9 cellular contexts compared by ENCODE assay signal in genomic region chr10:132319853-132320669, GRCh38. TPM values are rescaled to one million over a fixed set of nuclear protein-coding genes. Genes with fewer than 3 reads are reported as not detected.
DNase-seq lines count a peak whose midpoint lies in the region; ATAC-seq and TF ChIP-seq lines count a peak whose summit lies in the region.
"Had no signal": no experiment of that assay in that cellular context is flagged by ENCODE, and none has a peak within 500 bp of the region (broad histone marks: within the 10 kb centered on the region; RNA-seq: fewer than 3 reads in every experiment).

No MANE protein-coding gene starts in this region.

- H3K27ac ChIP-seq in SK-N-SH (ENCODE audit: low read depth in 2 of 2, low read length in 1 of 2) = peak overlapping the region in 1 of 2 experiments; percentile 64; a peak in 2 of 4 replicates

- no peak overlapping the region; the same call in 1 of the 2 replicates for H3K9ac ChIP-seq in SK-N-SH

- H3K27me3 Mint-ChIP-seq in Calu3 (ENCODE audit: unreplicated experiment) = no peaks in the 10 kb centered on the region
- H3K27me3 Mint-ChIP-seq in stimulated activated memory B cell treated with anti-CD40 and anti-IgM and Interleukin-4, amounts not matched to agents 10 μg/mL and 1 μg/mL and 100 μg/mL, for 72 hours = no peaks in the 10 kb centered on the region
- H3K27me3 Mint-ChIP-seq: memory B cell had no signal

- H3K4me1 Mint-ChIP-seq in Calu3 (ENCODE audit: low read depth, unreplicated experiment) = peaks cover 38% of the 10 kb centered on the region
- H3K4me1 Mint-ChIP-seq in stimulated activated memory B cell treated with anti-CD40 and anti-IgM and Interleukin-4, amounts not matched to agents 10 μg/mL and 1 μg/mL and 100 μg/mL, for 72 hours = peaks cover 15% of the 10 kb centered on the region

- H3K4me3 Mint-ChIP-seq in Calu3 (ENCODE audit: low read depth, unreplicated experiment) = peak overlapping the region; percentile 19
- no peak overlapping the region for H3K4me3 Mint-ChIP-seq in stimulated activated memory B cell treated with anti-CD40 and anti-IgM and Interleukin-4, amounts not matched to agents 10 μg/mL and 1 μg/mL and 100 μg/mL, for 72 hours
- H3K4me3 Mint-ChIP-seq: memory B cell had no signal

- peaks cover 14% of the 10 kb centered on the region for H3K79me2 ChIP-seq in SK-N-SH (ENCODE audit: insufficient read depth)

- H3K36me3 Mint-ChIP-seq in Calu3 (ENCODE audit: insufficient read depth, unreplicated experiment) = peaks cover 9% of the 10 kb centered on the region
- peaks cover 20% of the 10 kb centered on the region for H3K36me3 Mint-ChIP-seq in stimulated activated memory B cell treated with anti-CD40 and anti-IgM and Interleukin-4, amounts not matched to agents 10 μg/mL and 1 μg/mL and 100 μg/mL, for 72 hours

- H3K4me3 ChIP-seq in SK-N-SH (ENCODE audit: low read depth in 2 of 2, low read length in 1 of 2) = no peak overlapping the region; a peak in 1 of 4 replicates

- H3K27me3 ChIP-seq in SK-N-SH (ENCODE audit: insufficient read depth) = no peaks in the 10 kb centered on the region

- 53% methylated on average over 15 of the region's 15 CpGs for WGBS in SK-N-SH (ENCODE audit: low lambda C conversion rate)

- intact Hi-C loops in Calu3 (cut with micrococcal nuclease; ENCODE audit: unreplicated experiment) = no loop called here

- H4K20me1 ChIP-seq in SK-N-SH (ENCODE audit: insufficient read depth) = no peaks in the 10 kb centered on the region

- H3K9me3 Mint-ChIP-seq in Calu3 (ENCODE audit: low read depth, unreplicated experiment) = no peaks in the 10 kb centered on the region
- H3K9me3 Mint-ChIP-seq in stimulated activated memory B cell treated with anti-CD40 and anti-IgM and Interleukin-4, amounts not matched to agents 10 μg/mL and 1 μg/mL and 100 μg/mL, for 72 hours = no peaks in the 10 kb centered on the region
- H3K9me3 Mint-ChIP-seq: memory B cell had no signal

- DNase-seq in Calu3 (peak; percentile 49), SK-N-SH (no peak), fibroblast of gingiva (ENCODE audit: low read depth) (peak; percentile 84), foreskin melanocyte (no peak), NCI-H2171 (lab: John Stamatoyannopoulos, UW) (no peak)

- no TSS peak for BruUV-seq in Calu3 (replicated peaks; lab: Mats Ljungman, UMichigan)

- peak overlapping the region; percentile 61; the same call in 1 of the 2 replicates for H2AFZ ChIP-seq in SK-N-SH (ENCODE audit: low read depth)

- H3K9me3 ChIP-seq in SK-N-SH = no peaks in the 10 kb centered on the region

- POLR2A ChIA-PET in SK-N-SH (lab: Yijun Ruan, JAX) = no interaction called here

- H3K4me1 ChIP-seq in SK-N-SH (ENCODE audit: control insufficient read depth in 1 of 2, insufficient read depth in 2 of 2, low read depth in 1 of 2, low read length in 1 of 2) = peaks cover 0 to 17% of the 10 kb centered on the region in 2 experiments; a peak in 3 of 4 replicates

- H3F3A ChIP-seq in SK-N-SH (replicated peaks; ENCODE audit: insufficient read depth) = peaks cover 23% of the 10 kb centered on the region

- TF ChIP-seq RAD21 in SK-N-SH (IDR thresholded peaks at IDR 0.05; ENCODE audit: low read length) = no peak

- H3K4me2 ChIP-seq in SK-N-SH = peak overlapping the region; percentile 52; the same call in 1 of the 2 replicates

- H3K36me3 ChIP-seq in SK-N-SH (replicated peaks in 1 of 2; ENCODE audit: control insufficient read depth in 1 of 2, insufficient read depth in 2 of 2, low read length in 1 of 2) = peaks cover 0 to 4% of the 10 kb centered on the region in 2 experiments

- CTCF ChIA-PET in Calu3 (lab: Charles Lee) = interaction anchor here (1.0 kb wide), 1 partner anchor 12 kb away, joined by 3 read pairs; the partner anchor contains the start of gene STK32C
- CTCF ChIA-PET in SK-N-SH (lab: Yijun Ruan, JAX) = no interaction called here

- peak overlapping the region; percentile 78 for H3K27ac Mint-ChIP-seq in Calu3 (ENCODE audit: unreplicated experiment)
- H3K27ac Mint-ChIP-seq in stimulated activated memory B cell treated with anti-CD40 and anti-IgM and Interleukin-4, amounts not matched to agents 10 μg/mL and 1 μg/mL and 100 μg/mL, for 72 hours = peak overlapping the region; percentile 38
- H3K27ac Mint-ChIP-seq: memory B cell had no signal

- TF ChIP-seq CTCF in Calu3 (IDR thresholded peaks at IDR 0.05; ENCODE audit: unreplicated experiment) = no peak
- TF ChIP-seq CTCF in SK-N-SH (IDR thresholded peaks at IDR 0.05) = no peak

- no peaks in the 10 kb centered on the region for H3K9me2 ChIP-seq in SK-N-SH

- no peak for TF ChIP-seq EP300 in SK-N-SH (IDR thresholded peaks at IDR 0.05; ENCODE audit: borderline replicate concordance in 1 of 2, low read depth in 1 of 2, low read length in 1 of 2)

- peak; percentile 92 for ATAC-seq in GM19324 (IDR thresholded peaks at IDR 0.05; ENCODE audit: low FRiP score, unreplicated experiment)
- peak; percentile 96 for ATAC-seq in HG03103 (IDR thresholded peaks at IDR 0.05; ENCODE audit: low read depth, unreplicated experiment)
- ATAC-seq in stimulated activated memory B cell treated with anti-CD40 and anti-IgM and Interleukin-4, amounts not matched to agents 10 μg/mL and 1 μg/mL and 100 μg/mL, for 72 hours = peak; percentile 94

TF ChIP-seq in SK-N-SH, 30 proteins besides CTCF, POLR2A, EP300 and RAD21 (continues in another document):
- TF ChIP-seq FOSL2 (IDR thresholded peaks at IDR 0.05; ENCODE audit: borderline replicate concordance, low read depth) (peak; percentile 70), TEAD4 (IDR thresholded peaks at IDR 0.05; ENCODE audit: borderline replicate concordance, insufficient read depth) (no peak), RCOR1 (IDR thresholded peaks at IDR 0.05; ENCODE audit: low read length) (no peak), TCF12 (IDR thresholded peaks at IDR 0.05) (no peak; the same call in 1 of the 2 replicates), TAF1 (IDR thresholded peaks at IDR 0.05; ENCODE audit: borderline replicate concordance, low read depth, low read length) (no peak), YY1 (IDR thresholded peaks at IDR 0.05; ENCODE audit: low read depth) (no peak), POLR2AphosphoS5 (IDR thresholded peaks at IDR 0.05; ENCODE audit: low read depth, low read length) (0 out of 2 replicates have a peak, but pooled peaks have one; percentile 21), NFIC (IDR thresholded peaks at IDR 0.05; ENCODE audit: borderline replicate concordance) (no peak), SIN3A (IDR thresholded peaks at IDR 0.05; ENCODE audit: borderline replicate concordance, low read depth, low read length) (no peak), FOXJ3 (CRISPR knock-in tag; IDR thresholded peaks at IDR 0.05) (no peak), ELF1 (IDR thresholded peaks at IDR 0.05) (peak; percentile 57), RFX5 (IDR thresholded peaks at IDR 0.05; ENCODE audit: low read length) (no peak), EZH2phosphoT487 (IDR thresholded peaks at IDR 0.05; ENCODE audit: borderline replicate concordance, low read depth) (no peak), FOXM1 (IDR thresholded peaks at IDR 0.05; ENCODE audit: low read depth) (no peak)
- TF ChIP-seq, protein P1, sequence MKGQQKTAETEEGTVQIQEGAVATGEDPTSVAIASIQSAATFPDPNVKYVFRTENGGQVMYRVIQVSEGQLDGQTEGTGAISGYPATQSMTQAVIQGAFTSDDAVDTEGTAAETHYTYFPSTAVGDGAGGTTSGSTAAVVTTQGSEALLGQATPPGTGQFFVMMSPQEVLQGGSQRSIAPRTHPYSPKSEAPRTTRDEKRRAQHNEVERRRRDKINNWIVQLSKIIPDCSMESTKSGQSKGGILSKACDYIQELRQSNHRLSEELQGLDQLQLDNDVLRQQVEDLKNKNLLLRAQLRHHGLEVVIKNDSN (IDR thresholded peaks at IDR 0.05; ENCODE audit: borderline replicate concordance, low read depth) = no peak
- TF ChIP-seq, protein P2, sequence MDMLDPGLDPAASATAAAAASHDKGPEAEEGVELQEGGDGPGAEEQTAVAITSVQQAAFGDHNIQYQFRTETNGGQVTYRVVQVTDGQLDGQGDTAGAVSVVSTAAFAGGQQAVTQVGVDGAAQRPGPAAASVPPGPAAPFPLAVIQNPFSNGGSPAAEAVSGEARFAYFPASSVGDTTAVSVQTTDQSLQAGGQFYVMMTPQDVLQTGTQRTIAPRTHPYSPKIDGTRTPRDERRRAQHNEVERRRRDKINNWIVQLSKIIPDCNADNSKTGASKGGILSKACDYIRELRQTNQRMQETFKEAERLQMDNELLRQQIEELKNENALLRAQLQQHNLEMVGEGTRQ (IDR thresholded peaks at IDR 0.05; ENCODE audit: borderline replicate concordance, low read depth, low read length) = no peak
- TF ChIP-seq, protein P3, sequence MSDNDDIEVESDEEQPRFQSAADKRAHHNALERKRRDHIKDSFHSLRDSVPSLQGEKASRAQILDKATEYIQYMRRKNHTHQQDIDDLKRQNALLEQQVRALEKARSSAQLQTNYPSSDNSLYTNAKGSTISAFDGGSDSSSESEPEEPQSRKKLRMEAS (IDR thresholded peaks at IDR 0.05; ENCODE audit: low read depth) = peak; percentile 53; the same call in 1 of the 2 replicates
- TF ChIP-seq, protein P4, sequence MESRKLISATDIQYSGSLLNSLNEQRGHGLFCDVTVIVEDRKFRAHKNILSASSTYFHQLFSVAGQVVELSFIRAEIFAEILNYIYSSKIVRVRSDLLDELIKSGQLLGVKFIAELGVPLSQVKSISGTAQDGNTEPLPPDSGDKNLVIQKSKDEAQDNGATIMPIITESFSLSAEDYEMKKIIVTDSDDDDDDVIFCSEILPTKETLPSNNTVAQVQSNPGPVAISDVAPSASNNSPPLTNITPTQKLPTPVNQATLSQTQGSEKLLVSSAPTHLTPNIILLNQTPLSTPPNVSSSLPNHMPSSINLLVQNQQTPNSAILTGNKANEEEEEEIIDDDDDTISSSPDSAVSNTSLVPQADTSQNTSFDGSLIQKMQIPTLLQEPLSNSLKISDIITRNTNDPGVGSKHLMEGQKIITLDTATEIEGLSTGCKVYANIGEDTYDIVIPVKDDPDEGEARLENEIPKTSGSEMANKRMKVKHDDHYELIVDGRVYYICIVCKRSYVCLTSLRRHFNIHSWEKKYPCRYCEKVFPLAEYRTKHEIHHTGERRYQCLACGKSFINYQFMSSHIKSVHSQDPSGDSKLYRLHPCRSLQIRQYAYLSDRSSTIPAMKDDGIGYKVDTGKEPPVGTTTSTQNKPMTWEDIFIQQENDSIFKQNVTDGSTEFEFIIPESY (IDR thresholded peaks at IDR 0.05; ENCODE audit: borderline replicate concordance, low read depth) = no peak

RNA-seq across cellular contexts. Expression of gene LRRC27, which starts 11.9 kb away (rescaled TPM):
- 4.6 and 5.0 TPM in 2 replicates for total RNA-seq in Calu3 (2022)
- 10.0 and 11.2 TPM in 2 replicates for polyA plus RNA-seq in SK-N-SH (2012; rRNA removed)
- polyA plus RNA-seq in SK-N-SH (2012; cell fraction: cytosol; rRNA removed) = 7.4 and 7.6 TPM in 2 replicates
- polyA plus RNA-seq in SK-N-SH (2012; cell fraction: nucleus; rRNA removed) = 44.8 and 57.8 TPM in 2 replicates

RNA-seq across cellular contexts. Expression of gene STK32C, which starts 12.3 kb away (rescaled TPM):
- total RNA-seq in Calu3 (2022) = 13.5 and 16.0 TPM in 2 replicates
- polyA plus RNA-seq in SK-N-SH (2012; rRNA removed) = 27.0 and 27.8 TPM in 2 replicates
- 20.1 and 23.8 TPM in 2 replicates for polyA plus RNA-seq in SK-N-SH (2012; cell fraction: cytosol; rRNA removed)
- 21.1 and 30.0 TPM in 2 replicates for polyA plus RNA-seq in SK-N-SH (2012; cell fraction: nucleus; rRNA removed)

Comparison
In these comparisons a context has a peak if more than half of its experiments do, and no peak if none do; other contexts are left out.
1. DNase-seq: peak in Calu3 (single experiment) and fibroblast of gingiva (single experiment); none in SK-N-SH (single experiment), foreskin melanocyte (single experiment) and NCI-H2171 (single experiment).
2. Peak in every context shown above with its lines, with median percentiles within 50 percentile points of each other: ATAC-seq.